In the genomic region with DNA sequence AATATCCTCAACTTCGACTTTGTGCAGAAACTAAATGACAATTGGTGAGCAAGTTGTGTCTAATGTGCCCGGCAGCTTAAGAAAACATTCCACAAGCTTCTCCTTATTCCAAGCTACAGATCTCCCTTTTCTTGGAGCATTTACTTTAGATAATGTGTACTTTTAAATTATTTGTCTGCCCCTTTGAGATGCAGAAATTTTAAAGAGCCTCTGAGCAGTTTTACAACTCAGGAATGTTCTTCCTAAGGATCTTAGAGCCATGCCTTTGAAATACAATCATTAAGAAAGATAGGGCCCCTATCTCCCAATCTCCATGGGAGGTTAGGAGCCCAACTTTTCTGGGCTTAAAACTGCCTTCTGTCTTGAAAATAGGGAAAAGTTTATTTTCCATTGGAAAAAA, we compare ENCODE assay signal across 25 cellular contexts.
"Had no signal": no experiment of that assay in that cellular context is flagged by ENCODE, and none has a peak within 500 bp of the region (broad histone marks: within the 10 kb centered on the region; RNA-seq: fewer than 3 reads in every experiment).

No MANE protein-coding gene starts in this region.

- H3K36me3 Mint-ChIP-seq: activated naive CD8-positive, alpha-beta T cell had no signal

- H3K27me3 ChIP-seq: esophagus squamous epithelium, gastroesophageal sphincter, heart right ventricle had no signal

- H3K4me3 ChIP-seq: esophagus squamous epithelium, gastroesophageal sphincter, heart right ventricle had no signal

- ATAC-seq: activated CD8-positive, alpha-beta T cell treated with anti-CD3 and anti-CD28 coated beads for 36 hours; activated T-cell treated with anti-CD3 and anti-CD28 coated beads, Interleukin-2, amount 50 U/mL, for 4 hours; activated T-helper 17 cell treated with anti-CD3 and anti-CD28 coated beads, Interleukin-2, amount 50 U/mL, for 72 hours; gastroesophageal sphincter; heart right ventricle had no signal

- H3K36me3 ChIP-seq: esophagus squamous epithelium, gastroesophageal sphincter, heart right ventricle had no signal

- H3K9me3 Mint-ChIP-seq: activated CD8-positive, alpha-beta T cell treated with anti-CD3 and anti-CD28 coated beads for 36 hours had no signal

- DNase-seq: activated CD4-positive, alpha-beta T cell treated with anti-CD3 and anti-CD28 coated beads for 1 hour; activated CD4-positive, alpha-beta T cell treated with anti-CD3 and anti-CD28 coated beads for 4 hours; activated CD4-positive, alpha-beta T cell treated with anti-CD3 and anti-CD28 coated beads, Interleukin-2, amount 50 U/mL, for 1 hour; activated CD4-positive, alpha-beta T cell treated with anti-CD3 and anti-CD28 coated beads, Interleukin-2, amount 50 U/mL, for 48 hours; activated CD8-positive, alpha-beta memory T cell treated with anti-CD3 and anti-CD28 coated beads for 24 hours; activated CD8-positive, alpha-beta T cell treated with anti-CD3 and anti-CD28 coated beads for 36 hours; activated effector memory CD4-positive, alpha-beta T cell treated with Interleukin-2 at 50 U/mL for 16 hours; activated gamma-delta T cell treated with Interleukin-2 at 50 U/mL for 16 hours; activated naive CD4-positive, alpha-beta T cell treated with anti-CD3 and anti-CD28 coated beads, Interleukin-2, amount 50 U/mL, for 16 hours; activated naive CD4-positive, alpha-beta T cell treated with Interleukin-2 at 50 U/mL for 16 hours; activated T-cell treated with anti-CD3 and anti-CD28 coated beads, Interleukin-2, amount 50 U/mL, for 4 hours; amniotic stem cell; anterior cingulate cortex; caudate nucleus; cortex of kidney; dermis blood vessel endothelial cell; effector CD4-positive, alpha-beta T cell; esophagus squamous epithelium; foreskin melanocyte; heart right ventricle; T-helper 2 cell had no signal

- H3K27me3 Mint-ChIP-seq: activated CD8-positive, alpha-beta T cell treated with anti-CD3 and anti-CD28 coated beads for 36 hours; activated naive CD8-positive, alpha-beta T cell; activated T-helper 17 cell treated with anti-CD3 and anti-CD28 coated beads, Interleukin-2, amount 50 U/mL, for 72 hours had no signal

- H3K4me3 Mint-ChIP-seq: activated CD8-positive, alpha-beta T cell treated with anti-CD3 and anti-CD28 coated beads for 36 hours; activated naive CD8-positive, alpha-beta T cell; activated T-cell treated with anti-CD3 and anti-CD28 coated beads, Interleukin-2, amount 50 U/mL, for 4 hours; activated T-helper 17 cell treated with anti-CD3 and anti-CD28 coated beads, Interleukin-2, amount 50 U/mL, for 72 hours had no signal

- H3K9me3 ChIP-seq: esophagus squamous epithelium, gastroesophageal sphincter, heart right ventricle had no signal

- H3K4me1 Mint-ChIP-seq: activated T-helper 17 cell treated with anti-CD3 and anti-CD28 coated beads, Interleukin-2, amount 50 U/mL, for 72 hours had no signal

- H3K4me1 ChIP-seq: esophagus squamous epithelium, gastroesophageal sphincter, heart right ventricle had no signal

- H3K27ac ChIP-seq: epithelial cell of prostate, esophagus squamous epithelium, gastroesophageal sphincter, heart right ventricle had no signal

- H3K27ac Mint-ChIP-seq: activated CD8-positive, alpha-beta T cell treated with anti-CD3 and anti-CD28 coated beads for 36 hours; activated naive CD8-positive, alpha-beta T cell; activated T-helper 17 cell treated with anti-CD3 and anti-CD28 coated beads, Interleukin-2, amount 50 U/mL, for 72 hours had no signal
